Comparison of ENCODE assay signal across 15 cellular contexts in the genomic region with DNA sequence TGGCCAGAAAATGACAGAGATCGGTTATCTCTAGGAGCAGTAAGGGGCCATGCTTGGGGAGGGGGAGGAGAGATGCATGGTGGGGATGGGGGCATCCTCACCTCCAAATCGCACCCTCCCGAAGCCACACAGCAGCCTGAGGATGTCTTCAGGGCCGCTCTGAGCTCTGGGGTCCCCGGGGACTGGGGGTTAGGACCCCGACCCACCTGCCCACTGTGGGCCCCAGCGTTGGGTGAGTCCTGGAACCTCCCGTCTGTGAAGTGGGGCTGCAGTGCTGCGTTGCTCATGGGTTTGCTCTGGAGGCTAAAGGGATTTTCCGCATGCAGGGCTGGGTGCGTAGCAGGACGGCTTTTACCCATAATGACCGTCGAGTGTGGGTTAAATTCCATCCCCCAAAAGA.
"Had no signal": no experiment of that assay in that cellular context is flagged by ENCODE, and none has a peak within 500 bp of the region (broad histone marks: within the 10 kb centered on the region; RNA-seq: fewer than 3 reads in every experiment).

No MANE protein-coding gene starts in this region.

- H3K27ac ChIP-seq: hepatocyte had no signal

- H3K36me3 Mint-ChIP-seq: naive thymus-derived CD4-positive, alpha-beta T cell had no signal

- H3K27me3 ChIP-seq: hepatocyte had no signal

- DNase-seq: cerebellar nuclear complex; dermis blood vessel endothelial cell; effector CD4-positive, alpha-beta T cell; foreskin melanocyte; kidney; left colon; mammary epithelial cell; naive thymus-derived CD4-positive, alpha-beta T cell; small intestine; stimulated activated CD4-positive, alpha-beta T cell treated with anti-CD3 and anti-CD28 coated beads, Interleukin-12 subunit alpha, Interleukin-12 subunit beta, amount 100 ng/mL, for 4 hours; stimulated activated CD4-positive, alpha-beta T cell treated with anti-CD3 and anti-CD28 coated beads, Interleukin-2, amount 100 ng/mL, for 48 hours; stimulated activated naive CD4-positive, alpha-beta T cell treated with Interleukin-2 at 50 U/mL for 16 hours; trophoblast cell had no signal

- H3K4me3 ChIP-seq: hepatocyte had no signal

- H3K4me3 Mint-ChIP-seq: naive thymus-derived CD4-positive, alpha-beta T cell had no signal

- FAIRE-seq: colon, kidney, small intestine had no signal

- H3K27ac Mint-ChIP-seq: naive thymus-derived CD4-positive, alpha-beta T cell had no signal

- H3K4me1 Mint-ChIP-seq: naive thymus-derived CD4-positive, alpha-beta T cell had no signal

- ATAC-seq: left colon; naive thymus-derived CD4-positive, alpha-beta T cell had no signal
